In the genomic region with DNA sequence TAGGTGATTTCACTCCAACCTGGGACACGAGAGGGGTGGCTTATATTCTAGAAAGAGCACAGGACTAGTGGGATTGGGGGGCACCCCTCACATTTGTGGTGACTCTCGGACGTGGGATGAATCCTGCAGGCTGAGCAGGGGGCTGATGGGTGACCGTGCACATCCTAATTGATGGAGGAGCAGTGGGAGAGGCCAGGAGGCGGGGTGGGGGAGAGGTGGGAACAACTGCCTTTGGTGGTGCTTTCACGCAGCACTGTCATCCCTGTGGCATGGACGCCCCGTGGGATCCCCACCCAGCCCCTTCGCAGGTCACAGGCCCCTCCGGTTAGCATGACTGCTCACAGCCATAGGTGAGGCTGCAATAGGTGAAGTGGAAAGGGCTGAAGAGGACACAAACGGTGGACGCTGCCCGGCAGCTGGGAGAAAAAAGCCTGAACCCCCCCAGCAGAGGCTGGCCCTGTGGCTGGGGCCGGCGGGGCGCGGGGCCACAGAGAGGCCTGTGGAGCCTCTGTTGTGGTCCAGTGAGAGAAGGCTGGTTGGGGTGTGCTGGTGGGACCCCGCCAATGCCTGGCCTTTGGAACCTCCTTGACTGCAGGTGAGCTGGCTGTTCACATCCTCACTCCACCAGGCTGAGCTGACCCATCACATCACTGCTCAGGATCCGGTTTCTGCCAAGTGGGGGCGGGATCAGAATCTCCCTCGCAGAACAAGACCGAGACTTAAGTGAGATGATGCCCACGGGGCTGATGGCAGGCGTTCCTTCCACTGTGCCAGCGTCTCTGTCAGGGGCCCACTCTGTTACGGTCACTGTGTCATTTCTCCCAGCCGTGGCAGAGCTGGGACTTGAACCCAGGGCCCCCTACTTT, we compare ENCODE assay signal across 25 cellular contexts.
"Had no signal": no experiment of that assay in that cellular context is flagged by ENCODE, and none has a peak within 500 bp of the region (broad histone marks: within the 10 kb centered on the region; RNA-seq: fewer than 3 reads in every experiment).

No MANE protein-coding gene starts in this region.

- H3K4me3 Mint-ChIP-seq: mesothelial cell of epicardium; nephron; neural crest cell; stimulated activated naive CD8-positive, alpha-beta T cell treated with anti-CD3 and anti-CD28 coated beads, Interleukin-15, Interleukin-2, amounts not matched to agents 100 ng/mL and 50 ng/mL, for 24 hours; type B pancreatic cell had no signal

- DNase-seq: heart left ventricle; islet precursor cell; left ventricle myocardium inferior; mesendoderm; naive B cell; ovary; stimulated activated CD4-positive, alpha-beta T cell treated with anti-CD3 and anti-CD28 coated beads, Interleukin-12 subunit alpha, Interleukin-12 subunit beta, amount 100 ng/mL, for 4 hours; stimulated activated CD4-positive, alpha-beta T cell treated with anti-CD3 and anti-CD28 coated beads, Interleukin-15, amount 100 ng/mL, for 24 hours; stimulated activated CD4-positive, alpha-beta T cell treated with anti-CD3 and anti-CD28 coated beads, Interleukin-2, amount 100 ng/mL, for 24 hours; stimulated activated CD4-positive, alpha-beta T cell treated with anti-CD3 and anti-CD28 coated beads, Interleukin-4, amount 100 ng/mL, for 1 hour; stimulated activated naive CD4-positive, alpha-beta T cell had no signal

- H3K27ac Mint-ChIP-seq: mesothelial cell of epicardium; naive B cell; nephron; progenitor cell of endocrine pancreas; stimulated activated naive CD8-positive, alpha-beta T cell treated with anti-CD3 and anti-CD28 coated beads, Interleukin-15, Interleukin-2, amounts not matched to agents 100 ng/mL and 50 ng/mL, for 24 hours; type B pancreatic cell had no signal

- H3K4me3 ChIP-seq: heart left ventricle, hepatocyte, left ventricle myocardium inferior, lung, ovary, right atrium auricular region, right lobe of liver, skin epidermis, suprapubic skin, tibial nerve, vagina had no signal

- H3K27ac ChIP-seq: heart left ventricle, hepatocyte, left ventricle myocardium inferior, ovary, right atrium auricular region, right lobe of liver, skin epidermis, suprapubic skin, tibial nerve, vagina had no signal

- H3K36me3 Mint-ChIP-seq: mesothelial cell of epicardium, naive B cell, type B pancreatic cell had no signal

- H3K4me1 Mint-ChIP-seq: mesothelial cell of epicardium, naive B cell, nephron, neural crest cell had no signal

- H3K27me3 ChIP-seq: ovary, right atrium auricular region, right lobe of liver, vagina had no signal

- H3K36me3 ChIP-seq: heart left ventricle, left ventricle myocardium inferior, ovary, right atrium auricular region, right lobe of liver, suprapubic skin, tibial nerve, vagina had no signal

- H3K4me1 ChIP-seq: heart left ventricle, left ventricle myocardium inferior, right atrium auricular region, right lobe of liver, suprapubic skin, tibial nerve, vagina had no signal

- H2AFZ ChIP-seq: hepatocyte had no signal

- H3K9me3 ChIP-seq: heart left ventricle, left ventricle myocardium inferior, ovary, right atrium auricular region, right lobe of liver, suprapubic skin, tibial nerve, vagina had no signal

- H3K27me3 Mint-ChIP-seq: stimulated activated naive CD8-positive, alpha-beta T cell treated with anti-CD3 and anti-CD28 coated beads, Interleukin-15, Interleukin-2, amounts not matched to agents 100 ng/mL and 50 ng/mL, for 24 hours had no signal

- H3K4me2 ChIP-seq: hepatocyte had no signal

- H3K9me3 Mint-ChIP-seq: mesothelial cell of epicardium; naive B cell; nephron; neural crest cell; stimulated activated naive CD8-positive, alpha-beta T cell treated with anti-CD3 and anti-CD28 coated beads, Interleukin-15, Interleukin-2, amounts not matched to agents 100 ng/mL and 50 ng/mL, for 24 hours; type B pancreatic cell had no signal
